In the genomic region with DNA sequence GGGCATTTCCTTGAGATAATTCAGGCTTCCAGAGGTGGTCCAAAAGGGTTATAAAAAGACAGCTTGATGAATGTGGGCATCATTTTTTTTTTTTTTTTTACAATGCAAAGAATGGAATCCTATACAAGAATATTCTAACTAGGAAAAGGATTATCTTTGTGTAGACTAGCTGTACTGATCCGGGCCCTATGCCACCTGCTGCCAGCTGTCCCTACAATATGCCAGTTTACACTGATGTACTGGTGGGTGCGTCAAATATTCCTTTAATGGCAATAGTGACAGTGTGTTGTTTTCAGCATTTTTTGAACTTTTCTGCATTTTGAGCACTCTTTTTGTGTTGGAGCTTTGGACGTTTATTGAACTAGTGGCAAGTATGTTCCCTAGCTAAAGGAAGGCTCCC, we compare ENCODE assay signal across 27 cellular contexts. TPM values are rescaled to one million over a fixed set of nuclear protein-coding genes. Genes with fewer than 3 reads are reported as not detected.
"Had no signal": no experiment of that assay in that cellular context is flagged by ENCODE, and none has a peak within 500 bp of the region (broad histone marks: within the 10 kb centered on the region; RNA-seq: fewer than 3 reads in every experiment).

No MANE protein-coding gene starts in this region.

- DNase-seq: activated CD4-positive, alpha-beta memory T cell treated with anti-CD3 and anti-CD28 coated beads, Interleukin-2, amount 10 ng/mL, durations not matched to agents 7 days and 5 days; activated CD4-positive, alpha-beta T cell treated with anti-CD3 and anti-CD28 coated beads for 4 hours; activated CD4-positive, CD25-positive, alpha-beta regulatory T cell; activated effector memory CD4-positive, alpha-beta T cell treated with anti-CD3 and anti-CD28 coated beads, Interleukin-2, amount 50 U/mL, for 16 hours; activated naive CD4-positive, alpha-beta T cell treated with anti-CD3 and anti-CD28 coated beads, Interleukin-2, amount 50 U/mL, for 16 hours; activated naive CD8-positive, alpha-beta T cell treated with anti-CD3 and anti-CD28 coated beads, Interleukin-2, amount 50 U/mL, for 24 hours; activated T-cell treated with anti-CD3 and anti-CD28 coated beads, Interleukin-2, amount 50 U/mL, for 72 hours; body of pancreas; effector CD4-positive, alpha-beta T cell; erythroblast; foreskin fibroblast; heart right ventricle; left colon; occipital lobe; right lobe of liver; stimulated activated CD4-positive, alpha-beta T cell treated with anti-CD3 and anti-CD28 coated beads, Interleukin-1b, Interleukin-23, amount 100 ng/mL, for 48 hours; substantia nigra; T1000; tibial artery had no signal

- H3K4me3 Mint-ChIP-seq: activated CD4-positive, alpha-beta memory T cell treated with anti-CD3 and anti-CD28 coated beads, Interleukin-2, amount 10 ng/mL, durations not matched to agents 7 days and 5 days; activated naive CD8-positive, alpha-beta T cell treated with anti-CD3 and anti-CD28 coated beads, Interleukin-2, amount 50 U/mL, for 24 hours; dendritic cell treated with granulocyte-macrophage colony-stimulating factor and Interleukin-4, amounts not matched to agents 40 ng/mL and 50 ng/mL, for 4 days; memory B cell; stimulated activated naive CD8-positive, alpha-beta T cell treated with anti-CD3 and anti-CD28 coated beads, Interleukin-15, Interleukin-2, amounts not matched to agents 100 ng/mL and 50 ng/mL, for 24 hours had no signal

- ATAC-seq: activated naive CD8-positive, alpha-beta T cell treated with anti-CD3 and anti-CD28 coated beads, Interleukin-2, amount 50 U/mL, for 24 hours; activated T-cell treated with anti-CD3 and anti-CD28 coated beads, Interleukin-2, amount 50 U/mL, for 72 hours; body of pancreas; heart right ventricle; left colon; right lobe of liver had no signal

- H3K27me3 Mint-ChIP-seq: stimulated activated naive CD8-positive, alpha-beta T cell treated with anti-CD3 and anti-CD28 coated beads, Interleukin-15, Interleukin-2, amounts not matched to agents 100 ng/mL and 50 ng/mL, for 24 hours had no signal

- H3K27ac Mint-ChIP-seq: activated CD4-positive, alpha-beta memory T cell treated with anti-CD3 and anti-CD28 coated beads, Interleukin-2, amount 10 ng/mL, durations not matched to agents 7 days and 5 days; activated naive CD8-positive, alpha-beta T cell treated with anti-CD3 and anti-CD28 coated beads, Interleukin-2, amount 50 U/mL, for 24 hours; activated T-cell treated with anti-CD3 and anti-CD28 coated beads, Interleukin-2, amount 50 U/mL, for 72 hours; dendritic cell treated with granulocyte-macrophage colony-stimulating factor and Interleukin-4, amounts not matched to agents 40 ng/mL and 50 ng/mL, for 4 days; memory B cell; stimulated activated naive CD8-positive, alpha-beta T cell treated with anti-CD3 and anti-CD28 coated beads, Interleukin-15, Interleukin-2, amounts not matched to agents 100 ng/mL and 50 ng/mL, for 24 hours had no signal

- H3K9me3 ChIP-seq: body of pancreas, heart right ventricle, right lobe of liver, tibial artery had no signal

- H3K9me3 Mint-ChIP-seq: activated CD4-positive, alpha-beta memory T cell treated with anti-CD3 and anti-CD28 coated beads, Interleukin-2, amount 10 ng/mL, durations not matched to agents 7 days and 5 days; activated naive CD8-positive, alpha-beta T cell treated with anti-CD3 and anti-CD28 coated beads, Interleukin-2, amount 50 U/mL, for 24 hours; dendritic cell treated with granulocyte-macrophage colony-stimulating factor and Interleukin-4, amounts not matched to agents 40 ng/mL and 50 ng/mL, for 4 days; memory B cell; stimulated activated naive CD8-positive, alpha-beta T cell treated with anti-CD3 and anti-CD28 coated beads, Interleukin-15, Interleukin-2, amounts not matched to agents 100 ng/mL and 50 ng/mL, for 24 hours had no signal

- H3K4me1 Mint-ChIP-seq: activated naive CD8-positive, alpha-beta T cell treated with anti-CD3 and anti-CD28 coated beads, Interleukin-2, amount 50 U/mL, for 24 hours; memory B cell had no signal

- H3K36me3 Mint-ChIP-seq: memory B cell had no signal

RNA-seq across cellular contexts. Expression of a gene that starts 31.6 kb away (rescaled TPM):
- total RNA-seq: activated CD4-positive, alpha-beta memory T cell treated with anti-CD3 and anti-CD28 coated beads, Interleukin-2, amount 10 ng/mL, durations not matched to agents 7 days and 5 days; body of pancreas; cardiac septum; fibroblast of lung; heart right ventricle; occipital lobe; right lobe of liver; ureter had no signal

RNA-seq across cellular contexts. Expression of a gene that starts 54.9 kb away (rescaled TPM):
- total RNA-seq: activated CD4-positive, alpha-beta memory T cell treated with anti-CD3 and anti-CD28 coated beads, Interleukin-2, amount 10 ng/mL, durations not matched to agents 7 days and 5 days; activated T-cell treated with anti-CD3 and anti-CD28 coated beads, Interleukin-2, amount 50 U/mL, for 72 hours; body of pancreas; cardiac septum; fibroblast of lung; heart right ventricle; left colon; lower leg skin; mononuclear cell; occipital lobe; right lobe of liver; ureter had no signal
